ENCODE assay signal across 12 cellular contexts in genomic region chr12:107379852-107380567, GRCh38.
DNase-seq lines count a peak whose midpoint lies in the region; ATAC-seq and TF ChIP-seq lines count a peak whose summit lies in the region.
"Had no signal": no experiment of that assay in that cellular context is flagged by ENCODE, and none has a peak within 500 bp of the region (broad histone marks: within the 10 kb centered on the region; RNA-seq: fewer than 3 reads in every experiment).

No MANE protein-coding gene starts in this region.

- 54 to 66% methylated on average over 14 of the region's 15 CpGs for WGBS in heart right ventricle, 2 donors

- H3K4me1 ChIP-seq in SJSA1 (replicated peaks) (peaks cover 15% of the 10 kb centered on the region), vagina (peaks cover 13% of the 10 kb centered on the region), heart right ventricle (peaks cover 0 to under 1% (median 0%) of the 10 kb centered on the region in 9 donors)

- DNase-seq in AG04450 (ENCODE audit: low read depth, low spot score) (no peak), NCI-H1092 treated with DMSO at 0.1 percent for 48 hours (lab: John Stamatoyannopoulos, UW) (peak; percentile 31), SJSA1 (ENCODE audit: low read depth in 1 of 2, low spot score in 2 of 2) (peak; percentile 53 to 68), foreskin fibroblast (peak; percentile 50 to 78), vagina (ENCODE audit: extremely low spot score in 2 of 2) (no peak), heart right ventricle (no peak)
- no peak for DNase-seq in activated CD4-positive, alpha-beta T cell treated with anti-CD3 and anti-CD28 coated beads, Interleukin-2, amount 50 U/mL, for 4 hours
- DNase-seq: activated T-cell treated with anti-CD3 and anti-CD28 coated beads, Interleukin-2, amount 50 U/mL, for 48 hours; dorsolateral prefrontal cortex; kidney had no signal

- CTCF ChIA-PET in AG04450 (lab: Charles Lee): interaction anchor here (1.1 kb wide), 1 partner anchor 249 kb away, joined by 4 read pairs; no protein-coding TSS in a partner anchor

- TF ChIP-seq CTCF in AG04450 (IDR thresholded peaks at IDR 0.05; ENCODE audit: low read depth, low read length) (no peak), foreskin fibroblast (IDR thresholded peaks at IDR 0.05; ENCODE audit: low read depth, low read length) (no peak), vagina (IDR thresholded peaks at IDR 0.05) (no peak), heart right ventricle (IDR thresholded peaks at IDR 0.05) (no peak)

- H3K27me3 ChIP-seq in AG04450 (ENCODE audit: control insufficient read depth, insufficient read depth, low read length): no peaks in the 10 kb centered on the region
- no peaks in the 10 kb centered on the region for H3K27me3 ChIP-seq in SJSA1 (replicated peaks)
- no peaks in the 10 kb centered on the region for H3K27me3 ChIP-seq in vagina
- peaks cover 0 to 3% (median 0%) of the 10 kb centered on the region in 7 donors for H3K27me3 ChIP-seq in heart right ventricle

- intact Hi-C loops in vagina (cut with DNase I): no loop called here
- intact Hi-C loops in heart right ventricle (cut with DNase I): no loop called here

- H3K9me3 ChIP-seq in AG04450 (ENCODE audit: control insufficient read depth, insufficient read depth, low read length) (no peaks in the 10 kb centered on the region), SJSA1 (replicated peaks) (no peaks in the 10 kb centered on the region), vagina (no peaks in the 10 kb centered on the region), heart right ventricle (no peaks in the 10 kb centered on the region)

- no peak for ATAC-seq in HG03108 (IDR thresholded peaks at IDR 0.05; ENCODE audit: unreplicated experiment)
- no peak for ATAC-seq in heart right ventricle
- ATAC-seq: GM12878 had no signal

- H3K4me3 ChIP-seq in AG04450 (ENCODE audit: low read depth, low read length): no peak overlapping the region
- no peak overlapping the region for H3K4me3 ChIP-seq in SJSA1
- peak overlapping the region in 1 of 2 donors; percentile 2 for H3K4me3 ChIP-seq in foreskin fibroblast (ENCODE audit: low read depth in 1 of 2, low read length in 2 of 2)
- H3K4me3 ChIP-seq in vagina: no peak overlapping the region
- H3K4me3 ChIP-seq in heart right ventricle: no peak overlapping the region
- H3K4me3 ChIP-seq: dorsolateral prefrontal cortex, GM12878 had no signal

- no peaks in the 10 kb centered on the region for H3K36me3 ChIP-seq in SJSA1
- H3K36me3 ChIP-seq in vagina: no peaks in the 10 kb centered on the region
- H3K36me3 ChIP-seq in heart right ventricle: no peaks in the 10 kb centered on the region

- TF ChIP-seq POLR2A in vagina (IDR thresholded peaks at IDR 0.05): no peak

- H3K27ac ChIP-seq in AG04450 (ENCODE audit: low read depth, low read length): peak overlapping the region; percentile 65
- H3K27ac ChIP-seq in SJSA1: 0 out of 2 replicates have a peak overlapping the region, but pooled peaks have one; percentile 6
- H3K27ac ChIP-seq in vagina: no peak overlapping the region
- H3K27ac ChIP-seq in heart right ventricle: no peak overlapping the region
- H3K27ac ChIP-seq: dorsolateral prefrontal cortex had no signal

- POLR2A ChIA-PET in AG04450 (lab: Yijun Ruan, JAX): interaction anchor here (1.0 kb wide), 1 partner anchor 24 kb away, joined by 3 read pairs; no protein-coding TSS in a partner anchor

Comparison
In these comparisons a context has a peak if more than half of its experiments do, and no peak if none do; other contexts are left out.
1. DNase-seq: peak in NCI-H1092 treated with DMSO at 0.1 percent for 48 hours (single experiment), SJSA1 (2 of 2) and foreskin fibroblast (2 of 2); none in AG04450 (single experiment), activated CD4-positive, alpha-beta T cell treated with anti-CD3 and anti-CD28 coated beads, Interleukin-2, amount 50 U/mL, for 4 hours (0 of 2), vagina (0 of 2) and heart right ventricle (0 of 2).
2. H3K27ac ChIP-seq: peak in AG04450 (single experiment) and SJSA1 (single experiment); none in vagina (single experiment) and heart right ventricle (0 of 10).